ENCODE assay signal across 19 cellular contexts in the genomic region with DNA sequence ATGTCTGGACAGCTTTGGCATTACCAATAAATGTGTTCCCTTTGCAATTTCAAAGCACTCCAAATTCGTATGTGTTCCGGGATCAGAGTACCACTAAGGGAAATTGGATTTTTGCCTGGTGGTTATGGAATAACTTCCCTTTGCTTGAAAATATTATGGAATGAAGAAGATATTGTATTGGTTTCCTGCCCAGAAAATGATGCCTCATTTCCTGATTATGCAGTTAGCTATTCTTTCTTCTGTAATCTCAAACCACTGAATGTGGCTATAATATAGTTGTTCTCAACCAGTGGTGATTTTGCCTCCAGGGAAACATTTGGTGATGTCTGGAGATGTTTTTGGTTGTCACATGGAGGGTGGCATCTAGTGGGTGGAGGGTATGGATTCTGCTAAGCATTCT.
A peak's percentile ranks its signal among the peaks of the same experiment; 100 is the strongest.
DNase-seq lines count a peak whose midpoint lies in the region; ATAC-seq and TF ChIP-seq lines count a peak whose summit lies in the region.
"Had no signal": no experiment of that assay in that cellular context is flagged by ENCODE, and none has a peak within 500 bp of the region (broad histone marks: within the 10 kb centered on the region; RNA-seq: fewer than 3 reads in every experiment).

No MANE protein-coding gene starts in this region.

- H3K79me2 ChIP-seq in SK-N-SH (ENCODE audit: insufficient read depth), result no peaks in the 10 kb centered on the region

- peaks cover 5% of the 10 kb centered on the region for H3F3A ChIP-seq in SK-N-SH (replicated peaks; ENCODE audit: insufficient read depth)

- TF ChIP-seq EP300 in SK-N-SH (IDR thresholded peaks at IDR 0.05; ENCODE audit: borderline replicate concordance in 1 of 2, low read depth in 1 of 2, low read length in 1 of 2) (no peak), esophagus muscularis mucosa (IDR thresholded peaks at IDR 0.05) (no peak)

- H3K27ac ChIP-seq in SK-N-SH (ENCODE audit: low read depth in 2 of 2, low read length in 1 of 2) (peak overlapping the region; percentile 30 to 47; a peak in 2 of 4 replicates), esophagus muscularis mucosa (replicated peaks in 1 of 4) (peak overlapping the region; percentile 36 to 77 (median 62))

- POLR2A ChIA-PET in SK-N-SH (lab: Yijun Ruan, JAX), result no interaction called here

- DNase-seq in AG20443 (ENCODE audit: low spot score), result peak; percentile 6
- no peak for DNase-seq in SK-N-SH
- DNase-seq in esophagus muscularis mucosa (ENCODE audit: extremely low spot score), result no peak
- peak; percentile 32 for DNase-seq in myocyte (ENCODE audit: low read depth)
- DNase-seq in NCI-H2196 treated with DMSO at 0.1 percent for 48 hours (lab: John Stamatoyannopoulos, UW; ENCODE audit: unreplicated experiment), result no peak
- DNase-seq in NCI-H1694 (lab: John Stamatoyannopoulos, UW), result no peak
- DNase-seq: activated CD4-positive, alpha-beta memory T cell treated with anti-CD3 and anti-CD28 coated beads, Interleukin-2, amount 10 ng/mL, durations not matched to agents 7 days and 5 days; activated naive CD8-positive, alpha-beta T cell treated with anti-CD3 and anti-CD28 coated beads for 36 hours; activated T-cell treated with anti-CD3 and anti-CD28 coated beads, Interleukin-2, amount 50 U/mL, for 48 hours; CD8-positive, alpha-beta memory T cell; DND-41; MV-4-11; NCI-H2029 treated with DMSO at 0.1 percent for 48 hours; NCI-H510A treated with DMSO at 0.1 percent for 48 hours; retina; Right ventricle myocardium superior; stomach had no signal

- peaks cover 2 to 11% of the 10 kb centered on the region in 2 experiments; a peak in 3 of 4 replicates for H3K4me1 ChIP-seq in SK-N-SH (ENCODE audit: control insufficient read depth in 1 of 2, insufficient read depth in 2 of 2, low read depth in 1 of 2, low read length in 1 of 2)
- peaks cover 8 to 68% (median 55%) of the 10 kb centered on the region in 4 donors for H3K4me1 ChIP-seq in esophagus muscularis mucosa

- TF ChIP-seq CTCF in SK-N-SH (IDR thresholded peaks at IDR 0.05), result no peak
- no peak for TF ChIP-seq CTCF in esophagus muscularis mucosa (IDR thresholded peaks at IDR 0.05)

- H3K9me3 ChIP-seq in SK-N-SH (no peaks in the 10 kb centered on the region), esophagus muscularis mucosa (no peaks in the 10 kb centered on the region)
- H3K9me3 ChIP-seq: stomach had no signal

- intact Hi-C loops in esophagus muscularis mucosa (cut with DNase I), result no loop called here

- whole genome bisulfite sequencing in SK-N-SH (ENCODE audit: low lambda C conversion rate), result 46% methylated on average over 2 of the region's 2 CpGs
- WGBS in esophagus muscularis mucosa, result 24% methylated on average over 2 of the region's 2 CpGs

- no peak for TF ChIP-seq POLR2A in esophagus muscularis mucosa (IDR thresholded peaks at IDR 0.05; ENCODE audit: low read depth)

- no peak overlapping the region for H2AFZ ChIP-seq in SK-N-SH (ENCODE audit: low read depth)

- no peak overlapping the region for H3K9ac ChIP-seq in SK-N-SH

- no peak overlapping the region for H3K4me2 ChIP-seq in SK-N-SH

- H4K20me1 ChIP-seq in SK-N-SH (ENCODE audit: insufficient read depth), result no peaks in the 10 kb centered on the region

- no peaks in the 10 kb centered on the region for H3K9me2 ChIP-seq in SK-N-SH

- no peak for ATAC-seq in HG03460 (IDR thresholded peaks at IDR 0.05; ENCODE audit: unreplicated experiment)
- ATAC-seq in HG02852 (IDR thresholded peaks at IDR 0.05; ENCODE audit: unreplicated experiment), result no peak

- TF ChIP-seq RAD21 in SK-N-SH (IDR thresholded peaks at IDR 0.05; ENCODE audit: low read length), result no peak

- H3K36me3 ChIP-seq in SK-N-SH (replicated peaks in 1 of 2; ENCODE audit: control insufficient read depth in 1 of 2, insufficient read depth in 2 of 2, low read length in 1 of 2) (no peaks in the 10 kb centered on the region), esophagus muscularis mucosa (no peaks in the 10 kb centered on the region)
- H3K36me3 ChIP-seq: stomach had no signal

- CTCF ChIA-PET in SK-N-SH (lab: Yijun Ruan, JAX), result no interaction called here

- H3K27me3 ChIP-seq in SK-N-SH (ENCODE audit: insufficient read depth), result no peaks in the 10 kb centered on the region
- no peaks in the 10 kb centered on the region for H3K27me3 ChIP-seq in esophagus muscularis mucosa
- H3K27me3 ChIP-seq: stomach had no signal

- H3K4me3 ChIP-seq in SK-N-SH (ENCODE audit: low read depth in 2 of 2, low read length in 1 of 2) (no peak overlapping the region), esophagus muscularis mucosa (no peak overlapping the region)
- H3K4me3 ChIP-seq: stomach had no signal

TF ChIP-seq in SK-N-SH, 30 proteins besides CTCF, POLR2A, EP300 and RAD21:
- TF ChIP-seq NFIC (IDR thresholded peaks at IDR 0.05; ENCODE audit: borderline replicate concordance) (peak; percentile 9; the same call in 1 of the 2 replicates), GATA2 (CRISPR knock-in tag; IDR thresholded peaks at IDR 0.05) (no peak), RCOR1 (IDR thresholded peaks at IDR 0.05; ENCODE audit: low read length) (no peak)

Comparison
In these comparisons a context has a peak if more than half of its experiments do, and no peak if none do; other contexts are left out.
1. DNase-seq: peak in AG20443 (single experiment) and myocyte (single experiment); none in SK-N-SH (single experiment), esophagus muscularis mucosa (single experiment), NCI-H2196 treated with DMSO at 0.1 percent for 48 hours (single experiment) and NCI-H1694 (single experiment).